8 cellular contexts compared by ENCODE assay signal in the genomic region with DNA sequence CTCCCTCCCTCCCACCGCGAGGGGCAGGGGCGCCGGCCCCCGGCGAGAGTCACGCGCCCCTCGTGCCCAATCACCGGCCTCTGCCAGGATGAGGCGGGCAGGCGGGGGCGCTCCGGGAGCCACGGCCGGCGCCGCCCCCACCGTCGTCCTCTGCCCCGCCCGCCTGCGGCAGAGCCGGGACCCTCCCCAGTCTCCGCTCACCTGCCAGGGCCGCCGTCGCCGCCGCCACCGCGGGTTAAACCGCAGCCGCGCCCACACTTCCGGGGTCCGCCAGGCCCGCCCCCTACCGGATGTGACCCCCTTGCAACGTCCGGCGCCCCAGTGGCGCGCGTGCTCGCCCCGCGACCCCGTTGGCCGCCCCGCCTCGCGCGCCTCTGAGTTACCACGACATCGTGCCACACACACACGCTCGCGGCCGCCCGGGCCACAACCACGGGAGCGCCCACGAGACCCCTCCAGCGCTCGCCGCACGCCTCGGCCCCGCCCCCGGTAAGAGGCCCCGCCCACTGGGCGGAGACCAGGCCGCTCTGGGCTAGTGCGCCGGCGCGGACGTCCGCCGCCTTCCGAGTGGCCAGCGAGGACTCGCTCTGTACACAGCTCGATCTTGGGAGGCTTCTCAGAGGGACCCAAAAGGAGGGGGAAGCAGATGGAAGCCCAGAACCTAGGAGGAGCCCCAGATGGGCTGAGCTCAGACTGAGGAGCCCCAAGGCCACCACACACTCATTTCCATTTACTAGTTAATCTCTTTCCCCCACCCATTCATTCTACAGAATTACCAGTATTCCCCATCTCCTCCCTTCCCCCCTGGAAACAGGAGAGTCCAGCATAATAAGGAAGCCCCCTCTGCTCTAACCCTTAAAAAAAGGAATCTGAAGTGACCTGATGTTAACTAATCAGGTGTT. TPM values are rescaled to one million over a fixed set of nuclear protein-coding genes. Genes with fewer than 3 reads are reported as not detected.
DNase-seq lines count a peak whose midpoint lies in the region; ATAC-seq and TF ChIP-seq lines count a peak whose summit lies in the region.

Gene VPS37C (minus strand): TSS at position 237 of the 902 bp plus-strand sequence. CDS start 22,597 bp downstream, outside the sequence.

- H3K4me1 Mint-ChIP-seq in activated T-cell treated with anti-CD3 and anti-CD28 coated beads, Interleukin-2, amount 50 U/mL, for 72 hours (ENCODE audit: low read depth) = peaks cover 71% of the 10 kb centered on the region

- peak; percentile 75 for ATAC-seq in GM21737 (IDR thresholded peaks at IDR 0.05; ENCODE audit: unreplicated experiment)
- peak; percentile 93 for ATAC-seq in Panc1
- ATAC-seq in activated T-cell treated with anti-CD3 and anti-CD28 coated beads, Interleukin-2, amount 50 U/mL, for 72 hours (replicated peaks in 1 of 2) = peak; percentile 84 to 86
- ATAC-seq in esophagus mucosa = peak; percentile 94

- no peaks in the 10 kb centered on the region for H3K27me3 Mint-ChIP-seq in activated T-cell treated with anti-CD3 and anti-CD28 coated beads, Interleukin-2, amount 50 U/mL, for 72 hours (ENCODE audit: low read depth)

- H3K9me3 Mint-ChIP-seq in activated T-cell treated with anti-CD3 and anti-CD28 coated beads, Interleukin-2, amount 50 U/mL, for 72 hours = peaks cover 2% of the 10 kb centered on the region in 2 donors

- intact Hi-C loops in Panc1 (cut with micrococcal nuclease; ENCODE audit: unreplicated experiment) = no loop called here

- CTCF ChIA-PET in Panc1 (lab: Charles Lee) = no interaction called here

- H3K27ac ChIP-seq in Panc1 (ENCODE audit: low read length) = peak within 1 kb of the TSS; percentile 95
- peak within 1 kb of the TSS; percentile 94 for H3K27ac ChIP-seq in muscle layer of duodenum (ENCODE audit: low read length)

- H3K4me3 ChIP-seq in Panc1 (ENCODE audit: low read depth in 2 of 2, low read length in 2 of 2) (peak within 1 kb of the TSS; percentile 69 to 90), muscle layer of duodenum (ENCODE audit: low read depth in 1 of 2, low read length in 2 of 2) (peak within 1 kb of the TSS; percentile 71 to 90)

- H3K36me3 Mint-ChIP-seq in activated T-cell treated with anti-CD3 and anti-CD28 coated beads, Interleukin-2, amount 50 U/mL, for 72 hours (ENCODE audit: insufficient read depth in 2 of 2) = peaks cover 2 to 3% of the 10 kb centered on the region in 2 donors

- peak; percentile 79 for DNase-seq in DMS79 (lab: John Stamatoyannopoulos, UW)
- DNase-seq in KG1 (lab: John Stamatoyannopoulos, UW) = peak; percentile 93
- DNase-seq in Panc1 (ENCODE audit: low read depth, low spot score) = no peak
- DNase-seq in activated T-cell treated with anti-CD3 and anti-CD28 coated beads, Interleukin-2, amount 50 U/mL, for 72 hours = peak; percentile 93 to 98
- DNase-seq in stimulated activated CD8-positive, alpha-beta memory T cell treated with anti-CD3 and anti-CD28 coated beads, Interleukin-7, amount 100 ng/mL, for 24 hours (ENCODE audit: low read depth) = peak; percentile 85

- peak within 1 kb of the TSS; percentile 97 for H3K27ac Mint-ChIP-seq in activated T-cell treated with anti-CD3 and anti-CD28 coated beads, Interleukin-2, amount 50 U/mL, for 72 hours

- no peaks in the 10 kb centered on the region for H3K9me3 ChIP-seq in Panc1 (ENCODE audit: control insufficient read depth, insufficient read depth, low read depth, low read length)
- no peaks in the 10 kb centered on the region for H3K9me3 ChIP-seq in muscle layer of duodenum (ENCODE audit: control insufficient read depth in 1 of 2, low read length in 2 of 2)

- POLR2A ChIA-PET in Panc1 (lab: Charles Lee) = interaction anchor here (0.7 kb wide), 1 partner anchor 60 kb away, joined by 4 read pairs; no protein-coding TSS in a partner anchor

- H3K36me3 ChIP-seq in Panc1 (ENCODE audit: control insufficient read depth, insufficient read depth, low read length) (no peaks in the 10 kb centered on the region; the same call in 1 of the 2 replicates), muscle layer of duodenum (ENCODE audit: control insufficient read depth in 1 of 2, insufficient read depth in 2 of 2, low read length in 2 of 2) (peaks cover 0 to 5% of the 10 kb centered on the region in 2 donors)

- H3K4me3 Mint-ChIP-seq in activated T-cell treated with anti-CD3 and anti-CD28 coated beads, Interleukin-2, amount 50 U/mL, for 72 hours = peak within 1 kb of the TSS; percentile 89 to 90

- BruUV-seq in Panc1 (replicated peaks; lab: Mats Ljungman, UMichigan) = no TSS peak

- in situ Hi-C loops in Panc1 (cut with HindIII; ENCODE audit: low pct_unique_long_range_greater_than_20kb, low sequenced_read_pairs) = no loop called here

- no peak for TF ChIP-seq CTCF in Panc1 (IDR thresholded peaks at IDR 0.05)

- H3K4me1 ChIP-seq in Panc1 (ENCODE audit: control insufficient read depth, insufficient read depth, low read length) (peaks cover 33% of the 10 kb centered on the region), muscle layer of duodenum (ENCODE audit: control insufficient read depth in 1 of 2, insufficient read depth in 2 of 2, low read length in 2 of 2) (peaks cover 14 to 26% of the 10 kb centered on the region in 2 donors)

- H3K27me3 ChIP-seq in Panc1 (ENCODE audit: control insufficient read depth, insufficient read depth, low read length) (no peaks in the 10 kb centered on the region), muscle layer of duodenum (ENCODE audit: low read depth, low read length) (no peaks in the 10 kb centered on the region)

RNA-seq across cellular contexts. Expression of gene VPS37C, which starts in this region (rescaled TPM):
- total RNA-seq in Panc1 (2021; ENCODE audit: unreplicated experiment) (24.0 TPM), esophagus mucosa (13.4 TPM)
- polyA plus RNA-seq in Panc1 (2012; ENCODE audit: insufficient read length) = 18.0 TPM
- total RNA-seq in activated T-cell treated with anti-CD3 and anti-CD28 coated beads, Interleukin-2, amount 50 U/mL, for 72 hours = 10 to 100 TPM; 13.0 to 14.9 TPM
